ENCODE assay signal across 13 cellular contexts in genomic region chr15:70197318-70197944, GRCh38.
A peak's percentile ranks its signal among the peaks of the same experiment; 100 is the strongest.
DNase-seq lines count a peak whose midpoint lies in the region; ATAC-seq, FAIRE-seq and TF ChIP-seq lines count a peak whose summit lies in the region.
"Had no signal": no experiment of that assay in that cellular context is flagged by ENCODE, and none has a peak within 500 bp of the region (broad histone marks: within the 10 kb centered on the region; RNA-seq: fewer than 3 reads in every experiment).

No MANE protein-coding gene starts in this region.

- H3K79me2 ChIP-seq in GM12878 (ENCODE audit: control insufficient read depth, insufficient read depth, low read length), result no peaks in the 10 kb centered on the region
- H3K79me2 ChIP-seq in mesendoderm (ENCODE audit: control insufficient read depth, insufficient read depth, low read length), result no peaks in the 10 kb centered on the region

- no peak overlapping the region for H4K8ac ChIP-seq in mesendoderm (ENCODE audit: low read depth, low read length)

- H2AFZ ChIP-seq in GM12878 (ENCODE audit: control insufficient read depth, low read depth, low read length), result peak overlapping the region; percentile 82

- intact Hi-C loops in cardiac septum (cut with DNase I) (no loop called here), heart right ventricle (cut with DNase I) (no loop called here), GM12878 (cut with micrococcal nuclease; ENCODE audit: unreplicated experiment) (loop anchor here (5.0 kb wide), 2 partner anchors 100 to 265 kb away; partner anchors contain the start of gene TLE3)

- ATAC-seq in heart right ventricle (no peak), GM12878 (no peak), GM19452 (IDR thresholded peaks at IDR 0.05; ENCODE audit: unreplicated experiment) (no peak)

- FAIRE-seq in GM12878 (lab: Jason Lieb, UNC), result no peak
- FAIRE-seq: H54 had no signal

- TF ChIP-seq CTCF in heart right ventricle (IDR thresholded peaks at IDR 0.05), result no peak
- no peak for TF ChIP-seq CTCF in GM12878 (IDR thresholded peaks at IDR 0.05 in 2 of 3, conservative IDR thresholded peaks at IDR 0.05 in 1 of 3; ENCODE audit: control insufficient read depth in 2 of 3, extremely low read depth in 1 of 3, insufficient read depth in 1 of 3, low read depth in 3 of 3, low read length in 3 of 3)

- H3K27me3 ChIP-seq in heart right ventricle (peaks cover 0 to 18% (median 0%) of the 10 kb centered on the region in 7 donors), GM12878 (replicated peaks in 1 of 2; ENCODE audit: control insufficient read depth in 2 of 2, insufficient read depth in 2 of 2, low read length in 1 of 2) (no peaks in the 10 kb centered on the region), mesendoderm (ENCODE audit: insufficient read depth, low read length, poor library complexity) (no peaks in the 10 kb centered on the region)
- H3K27me3 ChIP-seq: upper lobe of left lung had no signal

- no peak overlapping the region for H2BK15ac ChIP-seq in mesendoderm (replicated peaks; ENCODE audit: low read depth)

- no peaks in the 10 kb centered on the region for H3K79me1 ChIP-seq in mesendoderm (ENCODE audit: low read length)

- TF ChIP-seq RAD21 in GM12878 (IDR thresholded peaks at IDR 0.05; ENCODE audit: insufficient read depth, low read depth, low read length), result no peak

- peak overlapping the region; percentile 44 for H3K56ac ChIP-seq in mesendoderm (ENCODE audit: low read length)

- H3K18ac ChIP-seq in mesendoderm (ENCODE audit: low read length), result no peak overlapping the region

- POLR2A ChIA-PET in GM12878 (lab: Charles Lee), result no interaction called here

- SMC1A ChIA-PET in GM12878 (lab: Charles Lee; ENCODE audit: uncharacterized antibody, unreplicated experiment), result interaction anchor here (1.0 to 1.5 kb wide), 3 partner anchors 26 to 104 kb away, joined by 3 to 5 read pairs (median 5); no protein-coding TSS in a partner anchor

- peak overlapping the region; percentile 79 for H2AK5ac ChIP-seq in mesendoderm (ENCODE audit: low read length)

- peak; percentile 39 for DNase-seq in cardiac septum (ENCODE audit: low spot score)
- DNase-seq in heart right ventricle, result no peak
- no peak for DNase-seq in GM12878 (ENCODE audit: low read depth, low spot score)
- no peak for DNase-seq in mesendoderm
- no peak for DNase-seq in NCI-H2081 treated with DMSO at 0.1 percent for 48 hours (lab: John Stamatoyannopoulos, UW)
- no peak for DNase-seq in caudate nucleus (lab: John Stamatoyannopoulos, UW)
- DNase-seq in HuH-7.5 (ENCODE audit: low spot score), result no peak
- DNase-seq: activated gamma-delta T cell treated with Interleukin-2 at 50 U/mL for 16 hours had no signal

- H3K27ac ChIP-seq in heart right ventricle (no peak overlapping the region), GM12878 (ENCODE audit: control insufficient read depth, insufficient read depth) (peak overlapping the region; percentile 45; the same call in 1 of the 2 replicates), mesendoderm (ENCODE audit: low read depth, low read length) (no peak overlapping the region), caudate nucleus (ENCODE audit: low read depth, low read length) (no peak overlapping the region)
- H3K27ac ChIP-seq: cardiac muscle cell, neutrophil, upper lobe of left lung had no signal

- H3K4ac ChIP-seq in mesendoderm (ENCODE audit: low read depth, low read length), result no peak overlapping the region

- H3K4me3 ChIP-seq in heart right ventricle (no peak overlapping the region), GM12878 (no peak overlapping the region), mesendoderm (ENCODE audit: low read length) (no peak overlapping the region)
- H3K4me3 ChIP-seq: cardiac muscle cell, upper lobe of left lung had no signal

- H3K36me3 ChIP-seq in heart right ventricle (no peaks in the 10 kb centered on the region), GM12878 (ENCODE audit: control insufficient read depth in 2 of 2, insufficient read depth in 2 of 2, low read length in 1 of 2) (no peaks in the 10 kb centered on the region), mesendoderm (ENCODE audit: control insufficient read depth, insufficient read depth, low read length) (no peaks in the 10 kb centered on the region)
- H3K36me3 ChIP-seq: cardiac muscle cell, neutrophil, upper lobe of left lung had no signal

- H3K9ac ChIP-seq in GM12878 (ENCODE audit: control insufficient read depth, insufficient read depth, low read length) (0 out of 2 replicates have a peak overlapping the region, but pooled peaks have one; percentile 44), mesendoderm (ENCODE audit: low read length) (no peak overlapping the region)

- no peak overlapping the region for H2BK5ac ChIP-seq in mesendoderm (ENCODE audit: low read length)

- 89 to 91% methylated on average over 10 of the region's 10 CpGs for WGBS in heart right ventricle, 2 donors
- WGBS in GM12878 (ENCODE audit: insufficient coverage, insufficient replicate concordance, low lambda C conversion rate, missing lambda C conversion rate), result 70% methylated on average over 10 of the region's 10 CpGs
- no CpG with 5 or more reads among the region's 10 CpGs for WGBS in mesendoderm (ENCODE audit: extremely low coverage, insufficient coverage, low lambda C conversion rate)

- H3K9me3 ChIP-seq in heart right ventricle (peaks cover 0 to 2% (median 0%) of the 10 kb centered on the region in 11 donors), GM12878 (replicated peaks; ENCODE audit: control insufficient read depth, insufficient read depth, low read length) (no peaks in the 10 kb centered on the region)
- H3K9me3 ChIP-seq: neutrophil, upper lobe of left lung had no signal

- no peak for TF ChIP-seq EP300 in GM12878 (IDR thresholded peaks at IDR 0.05; ENCODE audit: borderline replicate concordance in 1 of 2, control insufficient read depth in 1 of 2, low read depth in 2 of 2, low read length in 2 of 2)

- no peak for TF ChIP-seq POLR2A in GM12878 (IDR thresholded peaks at IDR 0.05; ENCODE audit: low read depth, low read length)

- in situ Hi-C loops in GM12878 (cut with MboI), result no loop called here

- no TSS peak for BruUV-seq in GM12878 (replicated peaks; lab: Mats Ljungman, UMichigan)

- H3K23ac ChIP-seq in mesendoderm (ENCODE audit: low read length), result no peak overlapping the region

- no peak overlapping the region for H4K5ac ChIP-seq in mesendoderm (ENCODE audit: low read length)

- H3K4me1 ChIP-seq in heart right ventricle, result peaks cover 3 to 30% (median 15%) of the 10 kb centered on the region in 9 donors
- H3K4me1 ChIP-seq in GM12878 (ENCODE audit: control insufficient read depth, insufficient read depth, low read length), result peaks cover 25% of the 10 kb centered on the region
- peaks cover 16% of the 10 kb centered on the region for H3K4me1 ChIP-seq in mesendoderm (ENCODE audit: control insufficient read depth, low read depth, low read length)

- no peak overlapping the region for H2BK120ac ChIP-seq in mesendoderm (ENCODE audit: low read depth, low read length)

- H3K4me2 ChIP-seq in GM12878 (ENCODE audit: control insufficient read depth, insufficient read depth) (peak overlapping the region; percentile 60), mesendoderm (ENCODE audit: low read length) (no peak overlapping the region)

- CTCF ChIA-PET in GM12878 (lab: Yijun Ruan, JAX), result no interaction called here

- RAD21 ChIA-PET in GM12878 (lab: Charles Lee; ENCODE audit: unreplicated experiment), result interaction anchor here (1.2 to 2.1 kb wide), 4 partner anchors 49 to 270 kb away, joined by 3 to 10 read pairs (median 4); no protein-coding TSS in a partner anchor

- H4K20me1 ChIP-seq in GM12878 (ENCODE audit: control insufficient read depth, insufficient read depth), result no peaks in the 10 kb centered on the region

TF ChIP-seq in GM12878, 131 proteins besides CTCF, POLR2A, EP300 and RAD21 (continues in another document):
- no peak for TF ChIP-seq MTA3 (IDR thresholded peaks at IDR 0.05; ENCODE audit: borderline replicate concordance, low read length)
- no peak for TF ChIP-seq RBBP5 (conservative IDR thresholded peaks at IDR 0.05)
- no peak for TF ChIP-seq IKZF2 (IDR thresholded peaks at IDR 0.05)
- TF ChIP-seq BCL11A (IDR thresholded peaks at IDR 0.05; ENCODE audit: low read depth, low read length), result no peak
- TF ChIP-seq SUPT20H (IDR thresholded peaks at IDR 0.05; ENCODE audit: borderline replicate concordance, control insufficient read depth, low read depth, low read length), result no peak
- no peak for TF ChIP-seq CEBPZ (IDR thresholded peaks at IDR 0.05; ENCODE audit: low read depth, low read length)
